In the genomic region with DNA sequence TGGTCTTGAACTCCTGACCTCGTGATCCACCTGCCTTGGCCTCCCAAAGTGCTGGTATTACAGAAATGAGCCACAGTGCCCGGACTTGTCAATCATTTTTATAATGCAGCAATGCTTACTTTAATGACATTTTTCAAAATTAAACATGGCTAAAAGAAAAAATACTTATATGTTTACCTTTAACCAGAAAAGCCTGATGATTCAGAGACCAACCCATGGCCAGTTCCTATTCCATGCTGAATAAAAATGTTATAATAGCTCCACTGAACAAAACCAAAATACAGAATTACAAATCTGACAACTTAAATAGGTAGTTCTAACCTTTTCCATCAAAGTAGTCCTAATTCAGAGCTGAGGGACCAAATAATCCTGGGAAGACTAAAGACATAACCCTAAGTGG, we compare ENCODE assay signal across 28 cellular contexts.
"Had no signal": no experiment of that assay in that cellular context is flagged by ENCODE, and none has a peak within 500 bp of the region (broad histone marks: within the 10 kb centered on the region; RNA-seq: fewer than 3 reads in every experiment).

No MANE protein-coding gene starts in this region.

- ATAC-seq: activated CD4-positive, CD25-positive, alpha-beta regulatory T cell treated with anti-CD3 and anti-CD28 coated beads, Interleukin-2, amount 50 U/mL, for 24 hours; activated CD8-positive, alpha-beta T cell treated with anti-CD3 and anti-CD28 coated beads for 36 hours; activated naive CD4-positive, alpha-beta T cell treated with anti-CD3 and anti-CD28 coated beads, Interleukin-2, amount 50 U/mL, for 72 hours; activated T-cell treated with anti-CD3 and anti-CD28 coated beads, Interleukin-2, amount 50 U/mL, for 4 hours; activated T-helper 17 cell treated with anti-CD3 and anti-CD28 coated beads, Interleukin-2, amount 50 U/mL, for 72 hours; esophagus mucosa; T-helper 17 cell had no signal

- H3K9me3 Mint-ChIP-seq: activated B cell treated with CpG ODN at 0.5 μM for 24 hours; activated CD8-positive, alpha-beta T cell treated with anti-CD3 and anti-CD28 coated beads for 36 hours; activated naive CD4-positive, alpha-beta T cell treated with anti-CD3 and anti-CD28 coated beads, Interleukin-2, amount 10 ng/mL, durations not matched to agents 7 days and 5 days; activated T-cell treated with anti-CD3 and anti-CD28 coated beads, Interleukin-2, amount 50 U/mL, for 4 hours; T-helper 2 cell treated with Interferon-gamma antibody and Interleukin-4, amounts not matched to agents 5 μg/mL and 100 μg/mL, for 36 hours had no signal

- H3K36me3 Mint-ChIP-seq: activated naive CD4-positive, alpha-beta T cell treated with anti-CD3 and anti-CD28 coated beads, Interleukin-2, amount 10 ng/mL, durations not matched to agents 7 days and 5 days; activated naive CD8-positive, alpha-beta T cell treated with anti-CD3 and anti-CD28 coated beads, Interleukin-2, amount 10 ng/mL, durations not matched to agents 7 days and 5 days had no signal

- DNase-seq: activated B cell treated with CpG ODN at 0.5 μM for 24 hours; activated CD4-positive, alpha-beta T cell treated with anti-CD3 and anti-CD28 coated beads for 48 hours; activated CD4-positive, alpha-beta T cell treated with anti-CD3 and anti-CD28 coated beads, Interleukin-2, amount 50 U/mL, for 1 hour; activated CD4-positive, alpha-beta T cell treated with anti-CD3 and anti-CD28 coated beads, Interleukin-2, amount 50 U/mL, for 48 hours; activated CD8-positive, alpha-beta memory T cell treated with anti-CD3 and anti-CD28 coated beads for 24 hours; activated CD8-positive, alpha-beta T cell treated with anti-CD3 and anti-CD28 coated beads for 36 hours; activated gamma-delta T cell; activated naive CD4-positive, alpha-beta T cell; activated naive CD4-positive, alpha-beta T cell treated with anti-CD3 and anti-CD28 coated beads, Interleukin-2, amount 10 ng/mL, durations not matched to agents 7 days and 5 days; activated naive CD8-positive, alpha-beta T cell treated with anti-CD3 and anti-CD28 coated beads, Interleukin-2, amount 10 ng/mL, durations not matched to agents 7 days and 5 days; activated T-cell treated with anti-CD3 and anti-CD28 coated beads, Interleukin-2, amount 50 U/mL, for 4 hours; central memory CD4-positive, alpha-beta T cell; cerebellar nuclear complex; colonic mucosa; effector CD8-positive, alpha-beta T cell; T-helper 1 cell; T-helper 17 cell; T1000; WERI-Rb-1 had no signal

- H3K4me1 Mint-ChIP-seq: activated B cell treated with CpG ODN at 0.5 μM for 24 hours had no signal

- H3K4me3 ChIP-seq: ascending aorta, breast epithelium, cardiac muscle cell, colonic mucosa had no signal

- H3K27ac ChIP-seq: breast epithelium, cardiac muscle cell, colonic mucosa, WERI-Rb-1 had no signal

- H3K9me3 ChIP-seq: ascending aorta, breast epithelium, colonic mucosa had no signal

- H3K4me1 ChIP-seq: breast epithelium had no signal

- H3K27me3 Mint-ChIP-seq: activated B cell treated with CpG ODN at 0.5 μM for 24 hours; activated CD8-positive, alpha-beta T cell treated with anti-CD3 and anti-CD28 coated beads for 36 hours; activated naive CD4-positive, alpha-beta T cell treated with anti-CD3 and anti-CD28 coated beads, Interleukin-2, amount 10 ng/mL, durations not matched to agents 7 days and 5 days; activated naive CD8-positive, alpha-beta T cell treated with anti-CD3 and anti-CD28 coated beads, Interleukin-2, amount 10 ng/mL, durations not matched to agents 7 days and 5 days; activated T-helper 17 cell treated with anti-CD3 and anti-CD28 coated beads, Interleukin-2, amount 50 U/mL, for 72 hours; brain; T-helper 17 cell had no signal

- H3K4me3 Mint-ChIP-seq: activated B cell treated with CpG ODN at 0.5 μM for 24 hours; activated CD8-positive, alpha-beta T cell treated with anti-CD3 and anti-CD28 coated beads for 36 hours; activated naive CD4-positive, alpha-beta T cell treated with anti-CD3 and anti-CD28 coated beads, Interleukin-2, amount 10 ng/mL, durations not matched to agents 7 days and 5 days; activated naive CD8-positive, alpha-beta T cell treated with anti-CD3 and anti-CD28 coated beads, Interleukin-2, amount 10 ng/mL, durations not matched to agents 7 days and 5 days; activated T-cell treated with anti-CD3 and anti-CD28 coated beads, Interleukin-2, amount 50 U/mL, for 4 hours; activated T-helper 17 cell treated with anti-CD3 and anti-CD28 coated beads, Interleukin-2, amount 50 U/mL, for 72 hours; brain; T-helper 17 cell; T-helper 2 cell treated with Interferon-gamma antibody and Interleukin-4, amounts not matched to agents 5 μg/mL and 100 μg/mL, for 36 hours had no signal

- H3K27ac Mint-ChIP-seq: activated B cell treated with CpG ODN at 0.5 μM for 24 hours; activated CD8-positive, alpha-beta T cell treated with anti-CD3 and anti-CD28 coated beads for 36 hours; activated naive CD4-positive, alpha-beta T cell treated with anti-CD3 and anti-CD28 coated beads, Interleukin-2, amount 10 ng/mL, durations not matched to agents 7 days and 5 days; activated naive CD4-positive, alpha-beta T cell treated with anti-CD3 and anti-CD28 coated beads, Interleukin-2, amount 50 U/mL, for 72 hours; activated naive CD8-positive, alpha-beta T cell treated with anti-CD3 and anti-CD28 coated beads, Interleukin-2, amount 10 ng/mL, durations not matched to agents 7 days and 5 days; activated T-helper 17 cell treated with anti-CD3 and anti-CD28 coated beads, Interleukin-2, amount 50 U/mL, for 72 hours; brain; T-helper 17 cell; T-helper 2 cell treated with Interferon-gamma antibody and Interleukin-4, amounts not matched to agents 5 μg/mL and 100 μg/mL, for 36 hours had no signal

- H3K27me3 ChIP-seq: ascending aorta, breast epithelium, cardiac muscle cell, colonic mucosa had no signal

- H3K36me3 ChIP-seq: ascending aorta, breast epithelium, cardiac muscle cell, colonic mucosa, WERI-Rb-1 had no signal
